ENCODE assay signal across 18 cellular contexts in the genomic region with DNA sequence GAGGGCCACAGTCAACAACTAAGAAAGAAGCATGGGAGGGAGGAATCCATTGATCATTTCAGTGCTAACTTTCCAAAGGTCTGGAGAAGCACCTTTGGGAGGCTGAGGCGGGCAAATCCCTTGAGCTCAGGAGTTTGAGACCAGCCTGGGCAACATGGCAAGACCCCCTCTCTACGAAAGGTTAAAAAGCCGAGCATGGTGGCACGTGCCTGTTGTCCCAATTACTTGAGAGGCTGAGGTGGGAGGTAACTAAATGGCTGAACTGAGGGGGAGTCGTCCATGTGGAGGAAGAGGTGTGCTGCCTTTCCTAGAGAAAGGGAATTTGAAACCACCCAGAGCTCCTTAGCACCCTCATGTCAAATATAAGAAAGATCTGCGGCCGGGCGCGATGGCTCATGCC. TPM values are rescaled to one million over a fixed set of nuclear protein-coding genes. Genes with fewer than 3 reads are reported as not detected.
DNase-seq lines count a peak whose midpoint lies in the region; ATAC-seq and TF ChIP-seq lines count a peak whose summit lies in the region.
"Had no signal": no experiment of that assay in that cellular context is flagged by ENCODE, and none has a peak within 500 bp of the region (broad histone marks: within the 10 kb centered on the region; RNA-seq: fewer than 3 reads in every experiment).

No MANE protein-coding gene starts in this region.

- peaks cover 10% of the 10 kb centered on the region for H3K36me3 Mint-ChIP-seq in activated naive CD8-positive, alpha-beta T cell treated with anti-CD3 and anti-CD28 coated beads, Interleukin-2, amount 10 ng/mL, durations not matched to agents 7 days and 5 days
- H3K36me3 Mint-ChIP-seq in activated naive CD8-positive, alpha-beta T cell treated with anti-CD3 and anti-CD28 coated beads, Interleukin-2, amount 50 U/mL, for 24 hours (ENCODE audit: low read depth), result peaks cover 19% of the 10 kb centered on the region
- peaks cover 15% of the 10 kb centered on the region for H3K36me3 Mint-ChIP-seq in WTC11
- peaks cover 37% of the 10 kb centered on the region for H3K36me3 Mint-ChIP-seq in nephron progenitor cell (ENCODE audit: low read depth)

- CTCF ChIA-PET in WTC11 (lab: Charles Lee), result interaction anchor here (1.2 to 1.3 kb wide), 2 partner anchors 22 to 211 kb away, joined by 3 read pairs; no protein-coding TSS in a partner anchor

- H3K4me1 Mint-ChIP-seq in activated naive CD8-positive, alpha-beta T cell treated with anti-CD3 and anti-CD28 coated beads, Interleukin-2, amount 10 ng/mL, durations not matched to agents 7 days and 5 days, result no peaks in the 10 kb centered on the region
- peaks cover 4% of the 10 kb centered on the region for H3K4me1 Mint-ChIP-seq in activated naive CD8-positive, alpha-beta T cell treated with anti-CD3 and anti-CD28 coated beads, Interleukin-2, amount 50 U/mL, for 24 hours
- H3K4me1 Mint-ChIP-seq in WTC11 (peaks cover 12% of the 10 kb centered on the region; the same call in 1 of the 2 replicates), nephron progenitor cell (peaks cover 14% of the 10 kb centered on the region)

- peak; percentile 17 for DNase-seq in activated naive CD8-positive, alpha-beta T cell treated with anti-CD3 and anti-CD28 coated beads, Interleukin-2, amount 10 ng/mL, durations not matched to agents 7 days and 5 days
- no peak for DNase-seq in activated naive CD8-positive, alpha-beta T cell treated with anti-CD3 and anti-CD28 coated beads, Interleukin-2, amount 50 U/mL, for 24 hours
- DNase-seq in WTC11 (ENCODE audit: low spot score) (no peak), nephron progenitor cell (no peak), SKM-1 treated with dmso at 0.1 percent for 144 hours (lab: John Stamatoyannopoulos, UW; ENCODE audit: unreplicated experiment) (no peak), erythroblast (lab: John Stamatoyannopoulos, UW) (no peak), HUDEP-2 (lab: John Stamatoyannopoulos, UW; ENCODE audit: unreplicated experiment in 76 of 76) (no peak)
- DNase-seq: CD4-positive, alpha-beta T cell; DMS153; GM23248; H9; HFFc6; NCI-H1930; NCI-H226; NCI-H510A treated with DMSO at 0.1 percent for 48 hours; NCI-H748 treated with DMSO at 0.1 percent for 48 hours; SIG-M5 had no signal

- POLR2A ChIA-PET in activated naive CD8-positive, alpha-beta T cell treated with anti-CD3 and anti-CD28 coated beads, Interleukin-2, amount 10 ng/mL, durations not matched to agents 7 days and 5 days (lab: Charles Lee), result interaction anchor here (0.7 kb wide), 1 partner anchor 619 kb away, joined by 3 read pairs; no protein-coding TSS in a partner anchor
- POLR2A ChIA-PET in WTC11 (lab: Charles Lee), result interaction anchor here (0.9 kb wide), 1 partner anchor 50 kb away, joined by 3 read pairs; no protein-coding TSS in a partner anchor

- H3K27me3 Mint-ChIP-seq in activated naive CD8-positive, alpha-beta T cell treated with anti-CD3 and anti-CD28 coated beads, Interleukin-2, amount 10 ng/mL, durations not matched to agents 7 days and 5 days, result no peaks in the 10 kb centered on the region
- H3K27me3 Mint-ChIP-seq in activated naive CD8-positive, alpha-beta T cell treated with anti-CD3 and anti-CD28 coated beads, Interleukin-2, amount 50 U/mL, for 24 hours, result no peaks in the 10 kb centered on the region
- H3K27me3 Mint-ChIP-seq in WTC11 (ENCODE audit: low read depth) (no peaks in the 10 kb centered on the region), nephron progenitor cell (ENCODE audit: low read depth, poor library complexity) (peaks cover 2% of the 10 kb centered on the region)
- H3K27me3 Mint-ChIP-seq: CD4-positive, alpha-beta T cell had no signal

- H3K27ac Mint-ChIP-seq in activated naive CD8-positive, alpha-beta T cell treated with anti-CD3 and anti-CD28 coated beads, Interleukin-2, amount 10 ng/mL, durations not matched to agents 7 days and 5 days, result no peak overlapping the region
- no peak overlapping the region for H3K27ac Mint-ChIP-seq in activated naive CD8-positive, alpha-beta T cell treated with anti-CD3 and anti-CD28 coated beads, Interleukin-2, amount 50 U/mL, for 24 hours
- H3K27ac Mint-ChIP-seq in WTC11 (0 out of 2 replicates have a peak overlapping the region, but pooled peaks have one; percentile 4), nephron progenitor cell (peak overlapping the region; percentile 55)
- H3K27ac Mint-ChIP-seq: CD4-positive, alpha-beta T cell; HFFc6 had no signal

- no peak for TF ChIP-seq POLR2A in erythroblast (IDR thresholded peaks at IDR 0.05; ENCODE audit: low read length)

- no peak for ATAC-seq in activated naive CD8-positive, alpha-beta T cell treated with anti-CD3 and anti-CD28 coated beads, Interleukin-2, amount 10 ng/mL, durations not matched to agents 7 days and 5 days (ENCODE audit: low read depth)
- no peak for ATAC-seq in activated naive CD8-positive, alpha-beta T cell treated with anti-CD3 and anti-CD28 coated beads, Interleukin-2, amount 50 U/mL, for 24 hours
- ATAC-seq in WTC11, result no peak

- TF ChIP-seq CTCF in WTC11 (IDR thresholded peaks at IDR 0.05), result no peak
- TF ChIP-seq CTCF in nephron progenitor cell (IDR thresholded peaks at IDR 0.05), result no peak

- no peak overlapping the region for H3K4me3 Mint-ChIP-seq in activated naive CD8-positive, alpha-beta T cell treated with anti-CD3 and anti-CD28 coated beads, Interleukin-2, amount 10 ng/mL, durations not matched to agents 7 days and 5 days
- no peak overlapping the region for H3K4me3 Mint-ChIP-seq in activated naive CD8-positive, alpha-beta T cell treated with anti-CD3 and anti-CD28 coated beads, Interleukin-2, amount 50 U/mL, for 24 hours
- H3K4me3 Mint-ChIP-seq in WTC11 (no peak overlapping the region), nephron progenitor cell (no peak overlapping the region)
- H3K4me3 Mint-ChIP-seq: CD4-positive, alpha-beta T cell; HFFc6 had no signal

- H3K9me3 Mint-ChIP-seq in activated naive CD8-positive, alpha-beta T cell treated with anti-CD3 and anti-CD28 coated beads, Interleukin-2, amount 10 ng/mL, durations not matched to agents 7 days and 5 days, result no peaks in the 10 kb centered on the region
- H3K9me3 Mint-ChIP-seq in activated naive CD8-positive, alpha-beta T cell treated with anti-CD3 and anti-CD28 coated beads, Interleukin-2, amount 50 U/mL, for 24 hours, result no peaks in the 10 kb centered on the region
- H3K9me3 Mint-ChIP-seq in WTC11 (no peaks in the 10 kb centered on the region), nephron progenitor cell (no peaks in the 10 kb centered on the region)
- H3K9me3 Mint-ChIP-seq: CD4-positive, alpha-beta T cell; H9; HFFc6 had no signal

TF ChIP-seq in WTC11, 78 proteins besides CTCF, POLR2A, EP300 and RAD21 (continues in another document):
- TF ChIP-seq, protein P1, sequence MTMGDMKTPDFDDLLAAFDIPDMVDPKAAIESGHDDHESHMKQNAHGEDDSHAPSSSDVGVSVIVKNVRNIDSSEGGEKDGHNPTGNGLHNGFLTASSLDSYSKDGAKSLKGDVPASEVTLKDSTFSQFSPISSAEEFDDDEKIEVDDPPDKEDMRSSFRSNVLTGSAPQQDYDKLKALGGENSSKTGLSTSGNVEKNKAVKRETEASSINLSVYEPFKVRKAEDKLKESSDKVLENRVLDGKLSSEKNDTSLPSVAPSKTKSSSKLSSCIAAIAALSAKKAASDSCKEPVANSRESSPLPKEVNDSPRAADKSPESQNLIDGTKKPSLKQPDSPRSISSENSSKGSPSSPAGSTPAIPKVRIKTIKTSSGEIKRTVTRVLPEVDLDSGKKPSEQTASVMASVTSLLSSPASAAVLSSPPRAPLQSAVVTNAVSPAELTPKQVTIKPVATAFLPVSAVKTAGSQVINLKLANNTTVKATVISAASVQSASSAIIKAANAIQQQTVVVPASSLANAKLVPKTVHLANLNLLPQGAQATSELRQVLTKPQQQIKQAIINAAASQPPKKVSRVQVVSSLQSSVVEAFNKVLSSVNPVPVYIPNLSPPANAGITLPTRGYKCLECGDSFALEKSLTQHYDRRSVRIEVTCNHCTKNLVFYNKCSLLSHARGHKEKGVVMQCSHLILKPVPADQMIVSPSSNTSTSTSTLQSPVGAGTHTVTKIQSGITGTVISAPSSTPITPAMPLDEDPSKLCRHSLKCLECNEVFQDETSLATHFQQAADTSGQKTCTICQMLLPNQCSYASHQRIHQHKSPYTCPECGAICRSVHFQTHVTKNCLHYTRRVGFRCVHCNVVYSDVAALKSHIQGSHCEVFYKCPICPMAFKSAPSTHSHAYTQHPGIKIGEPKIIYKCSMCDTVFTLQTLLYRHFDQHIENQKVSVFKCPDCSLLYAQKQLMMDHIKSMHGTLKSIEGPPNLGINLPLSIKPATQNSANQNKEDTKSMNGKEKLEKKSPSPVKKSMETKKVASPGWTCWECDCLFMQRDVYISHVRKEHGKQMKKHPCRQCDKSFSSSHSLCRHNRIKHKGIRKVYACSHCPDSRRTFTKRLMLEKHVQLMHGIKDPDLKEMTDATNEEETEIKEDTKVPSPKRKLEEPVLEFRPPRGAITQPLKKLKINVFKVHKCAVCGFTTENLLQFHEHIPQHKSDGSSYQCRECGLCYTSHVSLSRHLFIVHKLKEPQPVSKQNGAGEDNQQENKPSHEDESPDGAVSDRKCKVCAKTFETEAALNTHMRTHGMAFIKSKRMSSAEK (CRISPR knock-in tag; IDR thresholded peaks at IDR 0.05; ENCODE audit: borderline replicate concordance), result no peak; the same call in 1 of the 2 replicates
- peak; percentile 32; the same call in 1 of the 2 replicates for TF ChIP-seq PRRX2 (CRISPR knock-in tag; IDR thresholded peaks at IDR 0.05)

RNA-seq across cellular contexts. Expression of a gene that starts 16.2 kb away (rescaled TPM):
- not detected for total RNA-seq in activated naive CD8-positive, alpha-beta T cell treated with anti-CD3 and anti-CD28 coated beads, Interleukin-2, amount 10 ng/mL, durations not matched to agents 7 days and 5 days
- 0.57 to 1.1 TPM (median 0.82 TPM) in 3 replicates for total RNA-seq in WTC11 (2021)
- total RNA-seq: G401, GM23248 had no signal

RNA-seq across cellular contexts. Expression of a gene that starts 18.4 kb away (rescaled TPM):
- total RNA-seq in activated naive CD8-positive, alpha-beta T cell treated with anti-CD3 and anti-CD28 coated beads, Interleukin-2, amount 10 ng/mL, durations not matched to agents 7 days and 5 days, result 100 to 1,000 TPM; 166 to 174 TPM
- 185 to 228 TPM (median 197 TPM) in 3 replicates for total RNA-seq in WTC11 (2021)

RNA-seq across cellular contexts. Expression of a gene that starts 29.0 kb away (rescaled TPM):
- total RNA-seq in activated naive CD8-positive, alpha-beta T cell treated with anti-CD3 and anti-CD28 coated beads, Interleukin-2, amount 10 ng/mL, durations not matched to agents 7 days and 5 days, result 10 to 100 TPM; 72.3 to 85.0 TPM
- total RNA-seq in WTC11 (2021), result 164 to 200 TPM (median 170 TPM) in 3 replicates

Comparison
In these comparisons a context has a peak if more than half of its experiments do, and no peak if none do; other contexts are left out.
1. H3K27ac Mint-ChIP-seq: peak in WTC11 (single experiment) and nephron progenitor cell (single experiment); none in activated naive CD8-positive, alpha-beta T cell treated with anti-CD3 and anti-CD28 coated beads, Interleukin-2, amount 10 ng/mL, durations not matched to agents 7 days and 5 days (single experiment) and activated naive CD8-positive, alpha-beta T cell treated with anti-CD3 and anti-CD28 coated beads, Interleukin-2, amount 50 U/mL, for 24 hours (single experiment).